ENCODE assay signal across 24 cellular contexts in genomic region chr14:50106178-50106577, GRCh38. TPM values are rescaled to one million over a fixed set of nuclear protein-coding genes. Genes with fewer than 3 reads are reported as not detected.
A peak's percentile ranks its signal among the peaks of the same experiment; 100 is the strongest.
DNase-seq lines count a peak whose midpoint lies in the region; ATAC-seq and TF ChIP-seq lines count a peak whose summit lies in the region.
"Had no signal": no experiment of that assay in that cellular context is flagged by ENCODE, and none has a peak within 500 bp of the region (broad histone marks: within the 10 kb centered on the region; RNA-seq: fewer than 3 reads in every experiment).

No MANE protein-coding gene starts in this region.

- no peak for TF ChIP-seq CTCF in WTC11 (IDR thresholded peaks at IDR 0.05)

- ATAC-seq in activated T-cell treated with anti-CD3 and anti-CD28 coated beads, Interleukin-2, amount 50 U/mL, for 72 hours (replicated peaks in 1 of 2) = no peak
- no peak for ATAC-seq in activated T-cell treated with anti-CD3 and anti-CD28 coated beads, Interleukin-2, amount 50 U/mL, for 4 hours
- no peak for ATAC-seq in WTC11
- ATAC-seq in naive thymus-derived CD8-positive, alpha-beta T cell = no peak
- no peak for ATAC-seq in GM19395 (IDR thresholded peaks at IDR 0.05; ENCODE audit: unreplicated experiment)
- ATAC-seq: mucosa of descending colon had no signal

- H3K27me3 Mint-ChIP-seq in activated T-cell treated with anti-CD3 and anti-CD28 coated beads, Interleukin-2, amount 50 U/mL, for 72 hours (ENCODE audit: low read depth) = no peaks in the 10 kb centered on the region
- H3K27me3 Mint-ChIP-seq in activated T-cell treated with anti-CD3 and anti-CD28 coated beads, Interleukin-2, amount 50 U/mL, for 4 hours (ENCODE audit: low read depth) = no peaks in the 10 kb centered on the region
- H3K27me3 Mint-ChIP-seq in WTC11 (ENCODE audit: low read depth) = no peaks in the 10 kb centered on the region
- H3K27me3 Mint-ChIP-seq in naive thymus-derived CD8-positive, alpha-beta T cell = no peaks in the 10 kb centered on the region
- H3K27me3 Mint-ChIP-seq: CD4-positive, alpha-beta T cell; IgD-negative memory B cell had no signal

- H3K4me1 Mint-ChIP-seq in activated T-cell treated with anti-CD3 and anti-CD28 coated beads, Interleukin-2, amount 50 U/mL, for 72 hours (ENCODE audit: low read depth) = peaks cover 44% of the 10 kb centered on the region
- peaks cover 31% of the 10 kb centered on the region for H3K4me1 Mint-ChIP-seq in activated T-cell treated with anti-CD3 and anti-CD28 coated beads, Interleukin-2, amount 50 U/mL, for 4 hours (ENCODE audit: low read depth)
- peaks cover 23% of the 10 kb centered on the region for H3K4me1 Mint-ChIP-seq in WTC11
- peaks cover 5 to 38% (median 23%) of the 10 kb centered on the region in 4 donors for H3K4me1 Mint-ChIP-seq in naive thymus-derived CD8-positive, alpha-beta T cell

- H3K4me3 Mint-ChIP-seq in activated T-cell treated with anti-CD3 and anti-CD28 coated beads, Interleukin-2, amount 50 U/mL, for 72 hours = no peak overlapping the region
- no peak overlapping the region for H3K4me3 Mint-ChIP-seq in activated T-cell treated with anti-CD3 and anti-CD28 coated beads, Interleukin-2, amount 50 U/mL, for 4 hours
- no peak overlapping the region for H3K4me3 Mint-ChIP-seq in WTC11
- H3K4me3 Mint-ChIP-seq in naive thymus-derived CD8-positive, alpha-beta T cell = no peak overlapping the region
- H3K4me3 Mint-ChIP-seq: CD4-positive, alpha-beta T cell had no signal

- H3K27ac Mint-ChIP-seq in activated T-cell treated with anti-CD3 and anti-CD28 coated beads, Interleukin-2, amount 50 U/mL, for 72 hours = peak overlapping the region; percentile 11
- H3K27ac Mint-ChIP-seq in WTC11 = peak overlapping the region; percentile 8; the same call in 1 of the 2 replicates
- H3K27ac Mint-ChIP-seq in naive thymus-derived CD8-positive, alpha-beta T cell = peak overlapping the region in 9 of 10 donors; percentile 16 to 90 (median 59)

- CTCF ChIA-PET in WTC11 (lab: Charles Lee) = interaction anchor here (0.6 to 4.4 kb wide), 3 partner anchors 243 to 517 kb away, joined by 6 to 33 read pairs (median 13); partner anchors contain the start of gene NEMF

- POLR2A ChIA-PET in WTC11 (lab: Charles Lee) = no interaction called here
- POLR2A ChIA-PET in naive thymus-derived CD8-positive, alpha-beta T cell (lab: Charles Lee) = interaction anchor here (1.1 to 11.5 kb wide), 4 partner anchors 18 to 243 kb away, joined by 3 to 75 read pairs (median 44); partner anchors contain the start of gene ARF6

- no peak for DNase-seq in activated T-cell treated with anti-CD3 and anti-CD28 coated beads, Interleukin-2, amount 50 U/mL, for 72 hours
- DNase-seq in activated T-cell treated with anti-CD3 and anti-CD28 coated beads, Interleukin-2, amount 50 U/mL, for 4 hours = no peak
- DNase-seq in D341Med (ENCODE audit: low spot score) = peak; percentile 66
- DNase-seq in WTC11 (ENCODE audit: low spot score) = no peak
- no peak for DNase-seq in naive thymus-derived CD8-positive, alpha-beta T cell
- DNase-seq in NCI-H748 treated with DMSO at 0.1 percent for 48 hours (lab: John Stamatoyannopoulos, UW) = no peak
- no peak for DNase-seq in mucosa of gallbladder (ENCODE audit: low spot score)
- DNase-seq: activated CD4-positive, alpha-beta T cell treated with anti-CD3 and anti-CD28 coated beads for 48 hours; activated naive CD4-positive, alpha-beta T cell; CD4-positive, alpha-beta T cell; dorsolateral prefrontal cortex; GF-D8; HCEC 1CT; hippocampal formation; MG63; mucosa of descending colon; NCI-H1436; PC-9; psoas muscle; SJCRH30; T-helper 1 cell; testis had no signal

- no peaks in the 10 kb centered on the region for H3K9me3 Mint-ChIP-seq in activated T-cell treated with anti-CD3 and anti-CD28 coated beads, Interleukin-2, amount 50 U/mL, for 72 hours
- no peaks in the 10 kb centered on the region for H3K9me3 Mint-ChIP-seq in activated T-cell treated with anti-CD3 and anti-CD28 coated beads, Interleukin-2, amount 50 U/mL, for 4 hours
- no peaks in the 10 kb centered on the region for H3K9me3 Mint-ChIP-seq in WTC11
- H3K9me3 Mint-ChIP-seq in naive thymus-derived CD8-positive, alpha-beta T cell = no peaks in the 10 kb centered on the region
- H3K9me3 Mint-ChIP-seq: CD4-positive, alpha-beta T cell; IgD-negative memory B cell had no signal

- H3K36me3 Mint-ChIP-seq in activated T-cell treated with anti-CD3 and anti-CD28 coated beads, Interleukin-2, amount 50 U/mL, for 72 hours (ENCODE audit: insufficient read depth in 2 of 2) = peaks cover 6 to 13% of the 10 kb centered on the region in 2 donors
- H3K36me3 Mint-ChIP-seq in activated T-cell treated with anti-CD3 and anti-CD28 coated beads, Interleukin-2, amount 50 U/mL, for 4 hours (ENCODE audit: insufficient read depth) = peaks cover 18% of the 10 kb centered on the region
- peaks cover 26% of the 10 kb centered on the region for H3K36me3 Mint-ChIP-seq in WTC11
- peaks cover 0 to 42% (median 4%) of the 10 kb centered on the region in 3 donors for H3K36me3 Mint-ChIP-seq in naive thymus-derived CD8-positive, alpha-beta T cell
- H3K36me3 Mint-ChIP-seq: IgD-negative memory B cell had no signal

TF ChIP-seq in WTC11, 78 proteins besides CTCF, POLR2A, EP300 and RAD21 (continues in another document):
- TF ChIP-seq PRDM15 (CRISPR knock-in tag; IDR thresholded peaks at IDR 0.05) (no peak), SMAD4 (CRISPR knock-in tag; IDR thresholded peaks at IDR 0.05) (no peak), IRF2 (CRISPR knock-in tag; IDR thresholded peaks at IDR 0.05; ENCODE audit: borderline replicate concordance, low read depth) (no peak), ATF2 (CRISPR knock-in tag; IDR thresholded peaks at IDR 0.05; ENCODE audit: borderline replicate concordance, low read depth) (no peak), ESRRA (CRISPR knock-in tag; IDR thresholded peaks at IDR 0.05; ENCODE audit: borderline replicate concordance) (no peak), JAZF1 (CRISPR knock-in tag; IDR thresholded peaks at IDR 0.05) (no peak), E2F1 (CRISPR knock-in tag; IDR thresholded peaks at IDR 0.05) (no peak), ZMAT4 (CRISPR knock-in tag; IDR thresholded peaks at IDR 0.05) (no peak)

RNA-seq across cellular contexts. Expression of gene VCPKMT, which starts 10.2 kb away (rescaled TPM):
- 10 to 100 TPM; 11.3 to 13.8 TPM for total RNA-seq in activated T-cell treated with anti-CD3 and anti-CD28 coated beads, Interleukin-2, amount 50 U/mL, for 72 hours
- 10 to 100 TPM; 16.0 to 21.8 (median 19.4) TPM for total RNA-seq in activated T-cell treated with anti-CD3 and anti-CD28 coated beads, Interleukin-2, amount 50 U/mL, for 4 hours
- 10.5 to 11.5 TPM (median 11.1 TPM) in 3 replicates for total RNA-seq in WTC11 (2021)
- total RNA-seq in naive thymus-derived CD8-positive, alpha-beta T cell = 10 to 100 TPM; 22.3 to 26.0 TPM
- 10 to 100 TPM in 1 of 3 donors, 1 to 10 TPM in 2; 8.8 to 10.4 (median 9.5) TPM for polyA plus RNA-seq in naive thymus-derived CD8-positive, alpha-beta T cell
- total RNA-seq in mucosa of gallbladder = 6.3 TPM

Comparison
In these comparisons a context has a peak if more than half of its experiments do, and no peak if none do; other contexts are left out.
1. H3K27ac Mint-ChIP-seq: peak in every context shown above with its lines; median percentile 59 in naive thymus-derived CD8-positive, alpha-beta T cell; 11 in activated T-cell treated with anti-CD3 and anti-CD28 coated beads, Interleukin-2, amount 50 U/mL, for 72 hours; 8 in WTC11.